ENCODE assay signal across 1 cellular context in the genomic region with DNA sequence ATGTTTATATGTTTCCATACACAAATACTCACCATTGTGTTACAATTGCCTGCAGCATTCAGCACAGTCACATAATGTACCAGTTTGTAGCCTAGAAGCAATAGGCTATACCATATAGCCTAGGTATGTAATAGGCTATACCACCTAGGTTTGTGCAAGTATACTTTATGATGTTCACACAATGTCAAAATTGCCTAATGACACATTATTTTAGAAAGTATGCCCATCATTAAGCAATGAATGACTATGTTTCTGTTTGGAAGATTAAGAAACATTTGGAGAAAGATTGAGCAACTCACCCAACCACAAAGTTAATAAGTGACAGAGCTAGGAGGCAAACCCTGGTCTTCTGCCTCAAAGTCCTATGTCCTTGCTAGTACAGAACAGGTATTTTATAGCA.
TF ChIP-seq lines count a peak whose summit lies in the region.

No MANE protein-coding gene starts in this region.

TF ChIP-seq in HepG2, 621 proteins besides CTCF, POLR2A, EP300 and RAD21 (continued from another document and continues in another):
- TF ChIP-seq CBX1 (IDR thresholded peaks at IDR 0.05; ENCODE audit: low read depth), result no peak
- no peak for TF ChIP-seq ZNF788 (CRISPR knock-in tag; IDR thresholded peaks at IDR 0.05; ENCODE audit: borderline replicate concordance)
- no peak for TF ChIP-seq ZNF234 (CRISPR knock-in tag; conservative IDR thresholded peaks at IDR 0.05)
- peak; percentile 48 for TF ChIP-seq ARID3A (IDR thresholded peaks at IDR 0.05; ENCODE audit: low read depth, low read length)
- no peak for TF ChIP-seq ZNF281 (CRISPR knock-in tag; IDR thresholded peaks at IDR 0.05; ENCODE audit: borderline replicate concordance)
- TF ChIP-seq FOXJ3 (CRISPR knock-in tag; IDR thresholded peaks at IDR 0.05; ENCODE audit: borderline replicate concordance), result peak; percentile 61; the same call in 1 of the 2 replicates
- TF ChIP-seq GABPA (IDR thresholded peaks at IDR 0.05; ENCODE audit: low read depth, low read length), result no peak
- TF ChIP-seq GABPA (CRISPR knock-in tag; IDR thresholded peaks at IDR 0.05; ENCODE audit: low read depth), result no peak
- TF ChIP-seq ZBTB38 (CRISPR knock-in tag; IDR thresholded peaks at IDR 0.05), result no peak
- TF ChIP-seq ATAD3A (CRISPR knock-in tag; IDR thresholded peaks at IDR 0.05), result no peak
- TF ChIP-seq ZNF296 (CRISPR knock-in tag; conservative IDR thresholded peaks at IDR 0.05), result no peak
- TF ChIP-seq MEF2D (CRISPR knock-in tag; IDR thresholded peaks at IDR 0.05), result no peak
- TF ChIP-seq PHF20 (CRISPR knock-in tag; IDR thresholded peaks at IDR 0.05), result no peak
- no peak for TF ChIP-seq BRD4 (CRISPR knock-in tag; IDR thresholded peaks at IDR 0.05)
- peak; percentile 86; the same call in 1 of the 2 replicates for TF ChIP-seq CBFB (CRISPR knock-in tag; IDR thresholded peaks at IDR 0.05)
- TF ChIP-seq NCOA2 (CRISPR knock-in tag; IDR thresholded peaks at IDR 0.05), result peak; percentile 62
- peak; percentile 70 for TF ChIP-seq ISL2 (CRISPR knock-in tag; IDR thresholded peaks at IDR 0.05)
- no peak for TF ChIP-seq ZNF510 (CRISPR knock-in tag; IDR thresholded peaks at IDR 0.05; ENCODE audit: low read depth)
- TF ChIP-seq ZSCAN25 (CRISPR knock-in tag; IDR thresholded peaks at IDR 0.05), result no peak
- no peak for TF ChIP-seq SP5 (CRISPR knock-in tag; IDR thresholded peaks at IDR 0.05; ENCODE audit: borderline replicate concordance, low read depth)
- TF ChIP-seq ZNF318 (CRISPR knock-in tag; IDR thresholded peaks at IDR 0.05), result no peak
- TF ChIP-seq ZGPAT (CRISPR knock-in tag; IDR thresholded peaks at IDR 0.05), result 0 out of 2 replicates have a peak, but pooled peaks have one; percentile 34
- no peak for TF ChIP-seq DNMT3B (CRISPR knock-in tag; conservative IDR thresholded peaks at IDR 0.05)
- TF ChIP-seq CBX5 (CRISPR knock-in tag; IDR thresholded peaks at IDR 0.05; ENCODE audit: borderline replicate concordance), result no peak
- TF ChIP-seq ZC3H13 (CRISPR knock-in tag; IDR thresholded peaks at IDR 0.05), result no peak
- TF ChIP-seq SOX13 (IDR thresholded peaks at IDR 0.05), result no peak
- peak in 1 of 2 experiments; percentile 53; a peak in 2 of 4 replicates for TF ChIP-seq SOX13 (CRISPR knock-in tag; conservative IDR thresholded peaks at IDR 0.05 in 1 of 2, IDR thresholded peaks at IDR 0.05 in 1 of 2)
- TF ChIP-seq, protein P1, sequence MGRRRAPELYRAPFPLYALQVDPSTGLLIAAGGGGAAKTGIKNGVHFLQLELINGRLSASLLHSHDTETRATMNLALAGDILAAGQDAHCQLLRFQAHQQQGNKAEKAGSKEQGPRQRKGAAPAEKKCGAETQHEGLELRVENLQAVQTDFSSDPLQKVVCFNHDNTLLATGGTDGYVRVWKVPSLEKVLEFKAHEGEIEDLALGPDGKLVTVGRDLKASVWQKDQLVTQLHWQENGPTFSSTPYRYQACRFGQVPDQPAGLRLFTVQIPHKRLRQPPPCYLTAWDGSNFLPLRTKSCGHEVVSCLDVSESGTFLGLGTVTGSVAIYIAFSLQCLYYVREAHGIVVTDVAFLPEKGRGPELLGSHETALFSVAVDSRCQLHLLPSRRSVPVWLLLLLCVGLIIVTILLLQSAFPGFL (CRISPR knock-in tag; IDR thresholded peaks at IDR 0.05), result no peak
- no peak for TF ChIP-seq HNRNPLL (IDR thresholded peaks at IDR 0.05; ENCODE audit: low read depth, low read length, poor library complexity, severe bottlenecking)
- TF ChIP-seq HNF4G (IDR thresholded peaks at IDR 0.05; ENCODE audit: borderline replicate concordance, low read depth, low read length), result 0 out of 2 replicates have a peak, but pooled peaks have one; percentile 17
- no peak for TF ChIP-seq HNF4G (CRISPR knock-in tag; IDR thresholded peaks at IDR 0.05; ENCODE audit: borderline replicate concordance, low read depth)
- no peak for TF ChIP-seq ZNF572 (CRISPR knock-in tag; IDR thresholded peaks at IDR 0.05)
- no peak for TF ChIP-seq JUN (CRISPR knock-in tag; IDR thresholded peaks at IDR 0.05)
- TF ChIP-seq ZBTB37 (CRISPR knock-in tag; IDR thresholded peaks at IDR 0.05), result no peak
- TF ChIP-seq ZNF772 (CRISPR knock-in tag; IDR thresholded peaks at IDR 0.05), result no peak
- no peak for TF ChIP-seq DMAP1 (CRISPR knock-in tag; IDR thresholded peaks at IDR 0.05)
- TF ChIP-seq ZNF230 (CRISPR knock-in tag; IDR thresholded peaks at IDR 0.05), result no peak
- no peak for TF ChIP-seq NONO (IDR thresholded peaks at IDR 0.05)
- TF ChIP-seq NONO (CRISPR knock-in tag; conservative IDR thresholded peaks at IDR 0.05), result no peak
- TF ChIP-seq MED1 (CRISPR knock-in tag; IDR thresholded peaks at IDR 0.05), result no peak
- TF ChIP-seq, protein P2, sequence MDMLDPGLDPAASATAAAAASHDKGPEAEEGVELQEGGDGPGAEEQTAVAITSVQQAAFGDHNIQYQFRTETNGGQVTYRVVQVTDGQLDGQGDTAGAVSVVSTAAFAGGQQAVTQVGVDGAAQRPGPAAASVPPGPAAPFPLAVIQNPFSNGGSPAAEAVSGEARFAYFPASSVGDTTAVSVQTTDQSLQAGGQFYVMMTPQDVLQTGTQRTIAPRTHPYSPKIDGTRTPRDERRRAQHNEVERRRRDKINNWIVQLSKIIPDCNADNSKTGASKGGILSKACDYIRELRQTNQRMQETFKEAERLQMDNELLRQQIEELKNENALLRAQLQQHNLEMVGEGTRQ (IDR thresholded peaks at IDR 0.05; ENCODE audit: low read depth, low read length), result no peak
- TF ChIP-seq, protein P2 (CRISPR knock-in tag; IDR thresholded peaks at IDR 0.05; ENCODE audit: borderline replicate concordance), result no peak
- TF ChIP-seq NFE2L1 (CRISPR knock-in tag; IDR thresholded peaks at IDR 0.05; ENCODE audit: borderline replicate concordance), result no peak
- no peak for TF ChIP-seq ZNF569 (CRISPR knock-in tag; IDR thresholded peaks at IDR 0.05; ENCODE audit: borderline replicate concordance)
- TF ChIP-seq YY1 (IDR thresholded peaks at IDR 0.05; ENCODE audit: insufficient read depth, insufficient replicate concordance, low read depth, low read length), result no peak
- TF ChIP-seq CC2D1A (CRISPR knock-in tag; IDR thresholded peaks at IDR 0.05), result no peak
- TF ChIP-seq KLF13 (CRISPR knock-in tag; IDR thresholded peaks at IDR 0.05), result no peak
